8 cellular contexts compared by ENCODE assay signal in the genomic region with DNA sequence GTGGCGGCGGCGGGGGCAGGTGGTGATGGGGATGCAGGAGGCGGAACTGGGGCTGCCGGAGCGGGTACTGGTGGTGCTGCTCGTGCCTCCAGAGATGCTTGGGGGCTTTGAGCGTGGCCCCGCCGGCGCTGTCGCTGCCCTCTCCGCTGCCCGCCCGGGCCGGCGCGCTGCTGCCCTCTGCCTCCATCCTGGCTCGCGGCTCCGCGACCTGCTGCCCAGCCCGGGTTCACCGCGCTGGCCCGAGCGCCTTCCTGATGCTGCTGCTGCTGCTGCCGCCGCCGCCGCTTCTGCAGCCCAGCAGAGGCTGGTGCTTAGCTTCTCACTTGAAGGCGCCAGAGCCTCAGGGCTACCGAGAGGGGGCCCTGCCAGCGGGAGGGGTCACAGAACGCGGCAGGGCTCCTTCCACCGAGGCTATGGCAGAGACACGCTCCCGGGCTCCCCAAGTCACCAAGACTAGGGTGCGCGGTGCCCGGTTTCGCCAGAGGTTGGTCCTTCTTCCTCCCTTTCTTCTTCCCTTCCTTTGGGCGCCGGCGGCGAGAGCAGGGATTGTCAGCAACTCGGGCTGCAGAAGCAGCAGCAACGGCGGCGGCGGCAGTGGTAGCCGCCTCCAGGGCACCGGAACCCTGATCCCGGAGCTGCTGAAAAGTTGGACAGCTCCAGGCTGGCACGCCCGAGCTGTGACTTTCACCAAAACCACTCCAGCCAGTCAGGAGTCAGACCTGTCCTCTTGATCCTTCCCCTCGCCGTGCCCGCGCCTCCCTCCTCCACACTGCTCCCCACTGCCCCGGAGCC. TPM values are rescaled to one million over a fixed set of nuclear protein-coding genes. Genes with fewer than 3 reads are reported as not detected.
DNase-seq lines count a peak whose midpoint lies in the region; ATAC-seq and FAIRE-seq lines count a peak whose summit lies in the region.

PDE4D (minus strand) TSS at position 291 of the 792 bp plus-strand sequence.

- H3K27ac Mint-ChIP-seq in activated T-cell treated with anti-CD3 and anti-CD28 coated beads, Interleukin-2, amount 50 U/mL, for 72 hours, result no peak within 1 kb of the TSS

- H3K9me3 Mint-ChIP-seq in activated T-cell treated with anti-CD3 and anti-CD28 coated beads, Interleukin-2, amount 50 U/mL, for 72 hours, result no peaks in the 10 kb centered on the region

- peak; percentile 58 for DNase-seq in D341Med (ENCODE audit: low spot score)
- peak; percentile 72 for DNase-seq in HTR-8/SVneo (ENCODE audit: insufficient read length, low spot score)
- DNase-seq in activated T-cell treated with anti-CD3 and anti-CD28 coated beads, Interleukin-2, amount 50 U/mL, for 72 hours, result peak; percentile 2 to 5
- DNase-seq in glomerular visceral epithelial cell (ENCODE audit: extremely low spot score), result peak; percentile 55
- DNase-seq in nucleus accumbens (lab: John Stamatoyannopoulos, UW), result peak in 43 of 56 donors; percentile 3 to 62 (median 29)
- DNase-seq in stimulated activated CD4-positive, alpha-beta T cell treated with anti-CD3 and anti-CD28 coated beads, Interleukin-12 subunit alpha, Interleukin-12 subunit beta, amount 100 ng/mL, for 4 hours, result no peak

- peak within 1 kb of the TSS; percentile 22 to 38 for H3K4me3 Mint-ChIP-seq in activated T-cell treated with anti-CD3 and anti-CD28 coated beads, Interleukin-2, amount 50 U/mL, for 72 hours

- H3K4me1 Mint-ChIP-seq in activated T-cell treated with anti-CD3 and anti-CD28 coated beads, Interleukin-2, amount 50 U/mL, for 72 hours (ENCODE audit: low read depth), result peaks cover 7% of the 10 kb centered on the region

- H3K36me3 Mint-ChIP-seq in activated T-cell treated with anti-CD3 and anti-CD28 coated beads, Interleukin-2, amount 50 U/mL, for 72 hours (ENCODE audit: insufficient read depth in 2 of 2), result peaks cover 2 to 4% of the 10 kb centered on the region in 2 donors

- peak in 1 of 2 donors; percentile 26 for ATAC-seq in activated T-cell treated with anti-CD3 and anti-CD28 coated beads, Interleukin-2, amount 50 U/mL, for 72 hours (replicated peaks in 1 of 2)
- no peak for ATAC-seq in GM19351 (IDR thresholded peaks at IDR 0.05; ENCODE audit: unreplicated experiment)
- ATAC-seq in GM19452 (IDR thresholded peaks at IDR 0.05; ENCODE audit: unreplicated experiment), result no peak

- peaks cover 39% of the 10 kb centered on the region for H3K27me3 Mint-ChIP-seq in activated T-cell treated with anti-CD3 and anti-CD28 coated beads, Interleukin-2, amount 50 U/mL, for 72 hours (ENCODE audit: low read depth)

- no peak for FAIRE-seq in HTR-8/SVneo (lab: Jason Lieb, UNC)

RNA-seq across cellular contexts. Expression of gene PDE4D, which starts in this region (rescaled TPM):
- 100 to 1,000 TPM; 116 to 154 TPM for total RNA-seq in activated T-cell treated with anti-CD3 and anti-CD28 coated beads, Interleukin-2, amount 50 U/mL, for 72 hours
